Comparison of ENCODE assay signal across 2 cellular contexts in genomic region chr14:32711103-32711680, GRCh38.
TF ChIP-seq lines count a peak whose summit lies in the region.

No MANE protein-coding gene starts in this region.

TF ChIP-seq in A549, 52 proteins besides CTCF, POLR2A, EP300 and RAD21 (continued from another document):
- no peak for TF ChIP-seq REST (IDR thresholded peaks at IDR 0.05)

TF ChIP-seq in Ishikawa, 13 proteins besides CTCF, POLR2A, EP300 and RAD21 (continued from another document):
- TF ChIP-seq REST (IDR thresholded peaks at IDR 0.05; ENCODE audit: low read depth) (no peak), CEBPB (IDR thresholded peaks at IDR 0.05) (no peak), CREB1 (IDR thresholded peaks at IDR 0.05; ENCODE audit: low read depth) (no peak), TCF12 (IDR thresholded peaks at IDR 0.05; ENCODE audit: low read depth) (no peak), FOXM1 (IDR thresholded peaks at IDR 0.05; ENCODE audit: borderline replicate concordance, low read depth) (no peak), MAX (IDR thresholded peaks at IDR 0.05) (no peak), NFIC (IDR thresholded peaks at IDR 0.05) (no peak), ZBTB7A (IDR thresholded peaks at IDR 0.05; ENCODE audit: low read depth) (no peak), USF1 (IDR thresholded peaks at IDR 0.05) (no peak), EGR1 (IDR thresholded peaks at IDR 0.05) (no peak), YY1 (IDR thresholded peaks at IDR 0.05; ENCODE audit: low read depth) (no peak), TEAD4 (IDR thresholded peaks at IDR 0.05) (no peak)
TF ChIP-seq in Ishikawa: peak in this region for 0.
